16 cellular contexts compared by ENCODE assay signal in the genomic region with DNA sequence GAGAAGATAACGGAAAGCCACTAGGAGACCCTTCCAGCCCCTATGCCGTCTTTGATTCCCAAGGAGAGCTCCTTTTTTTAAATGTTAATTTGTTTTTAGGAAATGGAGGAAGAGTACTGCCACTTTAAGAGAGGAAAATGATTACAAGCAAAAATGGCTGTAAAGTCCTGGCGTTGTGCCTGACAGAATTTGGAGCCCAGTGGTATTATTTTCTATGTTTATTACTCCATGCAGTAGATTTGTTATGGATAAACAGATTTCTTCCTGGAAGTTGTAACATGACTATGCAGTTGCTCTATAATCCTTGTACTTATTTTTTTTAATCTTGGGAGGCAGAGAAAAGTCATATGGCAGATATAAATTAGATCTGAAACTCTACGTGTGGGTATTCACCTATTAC.
DNase-seq lines count a peak whose midpoint lies in the region; TF ChIP-seq lines count a peak whose summit lies in the region.
"Had no signal": no experiment of that assay in that cellular context is flagged by ENCODE, and none has a peak within 500 bp of the region (broad histone marks: within the 10 kb centered on the region; RNA-seq: fewer than 3 reads in every experiment).

No MANE protein-coding gene starts in this region.

- H3K9me3 Mint-ChIP-seq in neural progenitor cell (peaks cover 7% of the 10 kb centered on the region), type B pancreatic cell (peaks cover 10% of the 10 kb centered on the region)
- H3K9me3 Mint-ChIP-seq: GM23338 had no signal

- H3K4me3 Mint-ChIP-seq in neural progenitor cell (no peak overlapping the region), type B pancreatic cell (no peak overlapping the region)
- H3K4me3 Mint-ChIP-seq: CD4-positive, CD25-positive, alpha-beta regulatory T cell; GM23338; H9; IgD-negative memory B cell had no signal

- H3K27me3 Mint-ChIP-seq in neural progenitor cell (ENCODE audit: insufficient read depth, low read depth) (peaks cover 2% of the 10 kb centered on the region), type B pancreatic cell (no peaks in the 10 kb centered on the region)
- H3K27me3 Mint-ChIP-seq: IgD-negative memory B cell had no signal

- H3F3A ChIP-seq in neural progenitor cell (ENCODE audit: low read depth) = no peaks in the 10 kb centered on the region

- no peak overlapping the region for H3K4me2 ChIP-seq in neural progenitor cell
- H3K4me2 ChIP-seq: BLaER1 treated with 17β-estradiol and CSF1 and Interleukin-3, amounts not matched to agents 10 nM and 100 nM; GM23338 had no signal

- no peaks in the 10 kb centered on the region for H3K36me3 ChIP-seq in MG63
- H3K36me3 ChIP-seq in neural progenitor cell = no peaks in the 10 kb centered on the region
- no peaks in the 10 kb centered on the region for H3K36me3 ChIP-seq in H7 (replicated peaks; ENCODE audit: control insufficient read depth, insufficient read depth, low read length)

- peak overlapping the region; percentile 21 for H3K27ac ChIP-seq in AG04450 (ENCODE audit: low read depth, low read length)
- no peak overlapping the region for H3K27ac ChIP-seq in neural progenitor cell
- H3K27ac ChIP-seq: 22Rv1; BLaER1 treated with 17β-estradiol and CSF1 and Interleukin-3, amounts not matched to agents 10 nM and 100 nM had no signal

- H3K79me2 ChIP-seq in neural progenitor cell (ENCODE audit: low read depth) = no peaks in the 10 kb centered on the region

- no peaks in the 10 kb centered on the region; the same call in 1 of the 2 replicates for H3K9me3 ChIP-seq in AG04450 (ENCODE audit: control insufficient read depth, insufficient read depth, low read length)
- H3K9me3 ChIP-seq in MG63 = no peaks in the 10 kb centered on the region
- H3K9me3 ChIP-seq in neural progenitor cell (ENCODE audit: low read depth) = no peaks in the 10 kb centered on the region

- H3K4me1 Mint-ChIP-seq in neural progenitor cell (peaks cover 4% of the 10 kb centered on the region), type B pancreatic cell (ENCODE audit: unreplicated experiment) (peaks cover 5% of the 10 kb centered on the region)
- H3K4me1 Mint-ChIP-seq: CD4-positive, CD25-positive, alpha-beta regulatory T cell; IgD-negative memory B cell had no signal

- CTCF ChIA-PET in AG04450 (lab: Charles Lee) = interaction anchor here (0.6 to 1.0 kb wide), 2 partner anchors 142 to 152 kb away, joined by 3 read pairs; no protein-coding TSS in a partner anchor

- no peak overlapping the region for H2AFZ ChIP-seq in neural progenitor cell (replicated peaks)
- H2AFZ ChIP-seq: GM23338 had no signal

- in situ Hi-C loops in GM13976 (cut with MboI; ENCODE audit: low sequenced_read_pairs, unreplicated experiment) = no loop called here

- H4K20me1 ChIP-seq in neural progenitor cell (ENCODE audit: low read depth) = no peaks in the 10 kb centered on the region
- H4K20me1 ChIP-seq: BLaER1 treated with 17β-estradiol and CSF1 and Interleukin-3, amounts not matched to agents 10 nM and 100 nM had no signal

- peak overlapping the region; percentile 42 for H3K27ac Mint-ChIP-seq in neural progenitor cell
- no peak overlapping the region for H3K27ac Mint-ChIP-seq in type B pancreatic cell
- H3K27ac Mint-ChIP-seq: CD4-positive, CD25-positive, alpha-beta regulatory T cell; GM23338; H9; IgD-negative memory B cell had no signal

- DNase-seq in AG04450 (ENCODE audit: low read depth, low spot score) (peak; percentile 11), MG63 (peak; percentile 8), fibroblast of peridontal ligament (ENCODE audit: extremely low read depth) (peak; percentile 50), neural progenitor cell (ENCODE audit: low spot score) (no peak), occipital lobe (lab: John Stamatoyannopoulos, UW) (no peak), GM13976 (ENCODE audit: low spot score) (no peak), type B pancreatic cell (ENCODE audit: extremely low spot score, unreplicated experiment) (no peak), H7 (no peak)
- DNase-seq: CD4-positive, CD25-positive, alpha-beta regulatory T cell; DMS79 treated with DMSO at 0.1 percent for 48 hours; EL; H9 had no signal

- H3K36me3 Mint-ChIP-seq in neural progenitor cell (peaks cover 20% of the 10 kb centered on the region), type B pancreatic cell (peaks cover 23% of the 10 kb centered on the region)
- H3K36me3 Mint-ChIP-seq: CD4-positive, CD25-positive, alpha-beta regulatory T cell; IgD-negative memory B cell had no signal

- H3K9ac ChIP-seq in neural progenitor cell = no peak overlapping the region
- H3K9ac ChIP-seq: BLaER1 treated with 17β-estradiol and CSF1 and Interleukin-3, amounts not matched to agents 10 nM and 100 nM had no signal

- H3K4me3 ChIP-seq in AG04450 (ENCODE audit: low read depth, low read length) (no peak overlapping the region), MG63 (no peak overlapping the region), neural progenitor cell (no peak overlapping the region), H7 (ENCODE audit: insufficient read depth, low read depth, low read length) (no peak overlapping the region)
- H3K4me3 ChIP-seq: BLaER1 treated with 17β-estradiol and CSF1 and Interleukin-3, amounts not matched to agents 10 nM and 100 nM; GM23338 had no signal

- no peaks in the 10 kb centered on the region for H3K4me1 ChIP-seq in neural progenitor cell

- TF ChIP-seq CTCF in AG04450 (IDR thresholded peaks at IDR 0.05; ENCODE audit: low read depth, low read length) (no peak), neural progenitor cell (IDR thresholded peaks at IDR 0.05) (no peak), GM13976 (IDR thresholded peaks at IDR 0.05; ENCODE audit: borderline replicate concordance, control extremely low read depth, extremely low read depth, insufficient read depth, missing control alignments) (no peak), type B pancreatic cell (conservative IDR thresholded peaks at IDR 0.05) (no peak)

- POLR2A ChIA-PET in AG04450 (lab: Yijun Ruan, JAX) = no interaction called here

- H3K27me3 ChIP-seq in AG04450 (ENCODE audit: control insufficient read depth, insufficient read depth, low read length) (no peaks in the 10 kb centered on the region), MG63 (no peaks in the 10 kb centered on the region), neural progenitor cell (no peaks in the 10 kb centered on the region), H7 (ENCODE audit: control insufficient read depth, insufficient read depth, low read length) (no peaks in the 10 kb centered on the region)
- H3K27me3 ChIP-seq: BLaER1 treated with 17β-estradiol and CSF1 and Interleukin-3, amounts not matched to agents 10 nM and 100 nM had no signal

Comparison
In these comparisons a context has a peak if more than half of its experiments do, and no peak if none do; other contexts are left out.
1. DNase-seq: peak in AG04450 (single experiment), MG63 (single experiment) and fibroblast of peridontal ligament (single experiment); none in neural progenitor cell (single experiment), occipital lobe (single experiment), GM13976 (single experiment), type B pancreatic cell (single experiment) and H7 (single experiment).